In genomic region chr4:112245383-112245782, GRCh38 we compare ENCODE assay signal across 1 cellular context.
TF ChIP-seq lines count a peak whose summit lies in the region.

No MANE protein-coding gene starts in this region.

TF ChIP-seq in HepG2, 621 proteins besides CTCF, POLR2A, EP300 and RAD21:
- TF ChIP-seq CEBPB (IDR thresholded peaks at IDR 0.05; ENCODE audit: borderline replicate concordance, low read depth, low read length) (0 out of 2 replicates have a peak, but pooled peaks have one; percentile 15), FOXM1 (CRISPR knock-in tag; IDR thresholded peaks at IDR 0.05) (no peak), HNRNPLL (IDR thresholded peaks at IDR 0.05; ENCODE audit: low read depth, low read length, poor library complexity, severe bottlenecking) (no peak), NPAS2 (CRISPR knock-in tag; IDR thresholded peaks at IDR 0.05; ENCODE audit: borderline replicate concordance) (no peak), ZSCAN12 (CRISPR knock-in tag; IDR thresholded peaks at IDR 0.05) (no peak)
